1 cellular context compared by ENCODE assay signal in the genomic region with DNA sequence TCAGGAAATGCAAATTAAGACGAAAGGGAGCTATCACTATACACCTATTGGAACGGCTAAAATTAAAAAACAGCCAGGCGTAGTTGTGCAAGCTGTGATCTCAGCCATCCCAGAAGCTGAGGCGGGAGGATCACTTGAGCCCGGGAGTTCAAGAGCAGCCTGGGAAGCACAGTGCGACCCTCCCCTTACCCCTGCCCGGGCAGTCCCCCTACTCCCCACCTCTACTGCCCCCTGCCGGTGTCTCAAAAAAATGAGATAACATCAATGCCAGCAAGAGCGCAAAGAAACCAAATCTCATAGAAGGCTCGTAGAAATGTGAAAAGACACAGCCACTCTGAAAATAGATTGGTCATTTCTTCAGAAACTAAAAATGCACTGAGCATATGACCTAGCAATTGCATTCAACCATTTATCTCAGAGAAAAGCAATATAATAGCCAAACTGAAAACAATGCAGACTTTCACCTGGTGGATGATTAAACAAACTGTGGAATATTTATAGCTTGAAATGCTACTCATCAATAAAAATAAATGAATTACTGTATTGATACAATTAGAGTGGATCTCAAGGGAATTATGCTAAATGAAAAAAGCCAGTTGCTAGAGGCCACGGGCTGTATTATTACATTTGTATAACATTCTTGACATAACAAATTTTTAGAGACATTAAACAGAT.
TF ChIP-seq lines count a peak whose summit lies in the region.

No MANE protein-coding gene starts in this region.

TF ChIP-seq in HCT116, 20 proteins besides CTCF, POLR2A, EP300 and RAD21:
- TF ChIP-seq CBX3 (IDR thresholded peaks at IDR 0.05; ENCODE audit: low read depth) = no peak
